ENCODE assay signal across 8 cellular contexts in genomic region chr13:20160346-20161274, GRCh38. TPM values are rescaled to one million over a fixed set of nuclear protein-coding genes. Genes with fewer than 3 reads are reported as not detected.
DNase-seq lines count a peak whose midpoint lies in the region; TF ChIP-seq lines count a peak whose summit lies in the region.

Gene GJA3 (minus strand): TSS chr13:20161052. CDS start chr13:20143288, 17,764 bp downstream.

- TF ChIP-seq CTCF in fibroblast of lung (conservative IDR thresholded peaks at IDR 0.05 in 1 of 2, IDR thresholded peaks at IDR 0.05 in 1 of 2; ENCODE audit: low read depth in 1 of 2, low read length in 2 of 2) (no peak), osteocyte (IDR thresholded peaks at IDR 0.05) (no peak)

- peak within 1 kb of the TSS; percentile 76 for H3K4me3 Mint-ChIP-seq in osteocyte (ENCODE audit: unreplicated experiment)

- DNase-seq in GM23248 (peak; percentile 79), LoVo (ENCODE audit: low spot score) (peak; percentile 78), fibroblast of lung (ENCODE audit: low read depth in 2 of 2) (peak; percentile 29 to 44), osteocyte (ENCODE audit: extremely low spot score, unreplicated experiment) (no peak), Kasumi-1 (lab: John Stamatoyannopoulos, UW) (no peak), SHP77 (lab: John Stamatoyannopoulos, UW) (no peak)
- peak; percentile 35 to 43 for DNase-seq in activated CD8-positive, alpha-beta memory T cell treated with anti-CD3 and anti-CD28 coated beads for 4 hours (ENCODE audit: low read depth in 2 of 2)

- H3K27me3 Mint-ChIP-seq in osteocyte (ENCODE audit: unreplicated experiment), result peaks cover 59% of the 10 kb centered on the region

- H3K9ac ChIP-seq in GM23248, result peak within 1 kb of the TSS; percentile 75
- H3K9ac ChIP-seq in fibroblast of lung (ENCODE audit: insufficient read depth, low read length), result no peak within 1 kb of the TSS

- H2AFZ ChIP-seq in GM23248 (peak within 1 kb of the TSS; percentile 84), fibroblast of lung (ENCODE audit: low read length) (peak within 1 kb of the TSS; percentile 6)

- in situ Hi-C loops in GM23248 (cut with MboI), result no loop called here

- H3K4me1 Mint-ChIP-seq in osteocyte (ENCODE audit: unreplicated experiment), result peaks cover 14% of the 10 kb centered on the region

- 0 out of 2 replicates have a peak, but pooled peaks cover 3% of the 10 kb centered on the region for H3K27me3 ChIP-seq in GM23248 (replicated peaks; ENCODE audit: insufficient read depth)
- peaks cover 8% of the 10 kb centered on the region for H3K27me3 ChIP-seq in fibroblast of lung (ENCODE audit: control insufficient read depth, insufficient read depth, low read length)

- H3F3A ChIP-seq in GM23248 (ENCODE audit: insufficient read depth), result peaks cover 22% of the 10 kb centered on the region

- 2 to 5% methylated on average over 47 to 90 of the region's 93 CpGs for WGBS in GM23248 (ENCODE audit: low coverage in 1 of 2, low lambda C conversion rate in 2 of 2, missing lambda C conversion rate in 2 of 2), 2 experiments

- no peaks in the 10 kb centered on the region for H4K20me1 ChIP-seq in GM23248 (ENCODE audit: insufficient read depth)
- no peaks in the 10 kb centered on the region for H4K20me1 ChIP-seq in fibroblast of lung (ENCODE audit: control insufficient read depth, extremely low read depth, insufficient read depth, low read length)

- H3K27ac ChIP-seq in GM23248, result peak within 1 kb of the TSS; percentile 51
- H3K27ac ChIP-seq in fibroblast of lung (ENCODE audit: insufficient read depth, low read length), result no peak within 1 kb of the TSS

- H3K4me3 ChIP-seq in GM08714 (ENCODE audit: low read length) (peak within 1 kb of the TSS; percentile 66), GM23248 (peak within 1 kb of the TSS; percentile 79), fibroblast of lung (replicated peaks in 1 of 4; ENCODE audit: control extremely low read depth in 1 of 4, insufficient read depth in 1 of 4, low read depth in 3 of 4, low read length in 4 of 4) (peak within 1 kb of the TSS; percentile 28 to 59 (median 46))

- H3K4me2 ChIP-seq in GM23248 (ENCODE audit: unreplicated experiment) (peak within 1 kb of the TSS; percentile 96), fibroblast of lung (ENCODE audit: extremely low read depth, insufficient read depth, low read length) (peak within 1 kb of the TSS; percentile 72)

- H3K36me3 ChIP-seq in GM23248 (ENCODE audit: low read depth), result no peaks in the 10 kb centered on the region
- no peaks in the 10 kb centered on the region for H3K36me3 ChIP-seq in fibroblast of lung (ENCODE audit: control insufficient read depth, insufficient read depth, low read length)

- no peaks in the 10 kb centered on the region for H3K9me3 Mint-ChIP-seq in osteocyte (ENCODE audit: unreplicated experiment)

- no peak within 1 kb of the TSS for H3K27ac Mint-ChIP-seq in osteocyte (ENCODE audit: unreplicated experiment)

- no peaks in the 10 kb centered on the region for H3K9me3 ChIP-seq in GM23248 (ENCODE audit: low read depth)
- H3K9me3 ChIP-seq in fibroblast of lung (ENCODE audit: control insufficient read depth, insufficient read depth, low read depth, low read length), result no peaks in the 10 kb centered on the region

- H3K9me2 ChIP-seq in GM23248 (ENCODE audit: insufficient read depth), result no peaks in the 10 kb centered on the region

- H3K36me3 Mint-ChIP-seq in osteocyte (ENCODE audit: unreplicated experiment), result no peaks in the 10 kb centered on the region

- peaks cover 5% of the 10 kb centered on the region for H3K4me1 ChIP-seq in GM23248 (ENCODE audit: insufficient read depth)
- H3K4me1 ChIP-seq in fibroblast of lung (ENCODE audit: control insufficient read depth, extremely low read depth, insufficient read depth, low read length), result no peaks in the 10 kb centered on the region

- H3K79me2 ChIP-seq in GM23248 (ENCODE audit: insufficient read depth) (no peaks in the 10 kb centered on the region), fibroblast of lung (ENCODE audit: control insufficient read depth, insufficient read depth, low read length) (no peaks in the 10 kb centered on the region)

RNA-seq across cellular contexts. Expression of gene GJA3, which starts in this region (rescaled TPM):
- 5.5 and 5.8 TPM in 2 replicates for total RNA-seq in GM23248 (2014; rRNA removed; shearing (Covaris generic))
- 1.9 and 2.1 TPM in 2 replicates for polyA plus RNA-seq in GM23248 (2016; fragmentation: Nextera tagmentation; extraction: Ambion mirVana)
- total RNA-seq in fibroblast of lung, result 0.26 and 0.33 TPM in 2 replicates
- polyA plus RNA-seq in fibroblast of lung, result 0.44 and 1.1 TPM in 2 replicates
- polyA plus RNA-seq in fibroblast of lung (2012), result 1.1 and 1.4 TPM in 2 replicates
- polyA minus RNA-seq in fibroblast of lung (ENCODE audit: low replicate concordance), result 0.52 and 0.59 TPM in 2 replicates
- total RNA-seq in osteocyte, result not detected in 2 replicates

Comparison
In these comparisons a context has a peak if more than half of its experiments do, and no peak if none do; other contexts are left out.
1. DNase-seq: peak in GM23248 (single experiment), LoVo (single experiment), activated CD8-positive, alpha-beta memory T cell treated with anti-CD3 and anti-CD28 coated beads for 4 hours (2 of 2) and fibroblast of lung (2 of 2); none in osteocyte (single experiment), Kasumi-1 (0 of 2) and SHP77 (0 of 2).
2. Peak in every context shown above with its lines, with median percentiles within 50 percentile points of each other: H3K4me3 ChIP-seq.